ENCODE assay signal across 1 cellular context in genomic region chr4:55503164-55503563, GRCh38.
TF ChIP-seq lines count a peak whose summit lies in the region.

No MANE protein-coding gene starts in this region.

TF ChIP-seq in K562, 482 proteins besides CTCF, POLR2A, EP300 and RAD21 (continued from another document):
- TF ChIP-seq CHD7 (IDR thresholded peaks at IDR 0.05; ENCODE audit: low read depth, low read length) (no peak), SOX6 (IDR thresholded peaks at IDR 0.05) (peak; percentile 24; the same call in 1 of the 2 replicates), XRCC3 (IDR thresholded peaks at IDR 0.05) (no peak), NCOA2 (IDR thresholded peaks at IDR 0.05; ENCODE audit: partially characterized antibody in 2 of 2) (peak in 1 of 2 experiments; percentile 28), USF1 (CRISPR knock-in tag; IDR thresholded peaks at IDR 0.05) (no peak), JUND (IDR thresholded peaks at IDR 0.05; ENCODE audit: borderline replicate concordance, low read depth, low read length) (peak; percentile 82), JUND (tag; IDR thresholded peaks at IDR 0.05; ENCODE audit: borderline replicate concordance, low read depth, low read length) (peak; percentile 88), DPF2 (IDR thresholded peaks at IDR 0.05) (peak; percentile 24; the same call in 1 of the 2 replicates), ATF3 (IDR thresholded peaks at IDR 0.05) (peak; percentile 92), ATF3 (CRISPR knock-in tag; conservative IDR thresholded peaks at IDR 0.05) (no peak; the same call in 1 of the 2 replicates), FOXM1 (IDR thresholded peaks at IDR 0.05; ENCODE audit: low read depth) (peak; percentile 89), FOXM1 (CRISPR knock-in tag; IDR thresholded peaks at IDR 0.05; ENCODE audit: low read depth) (no peak)
TF ChIP-seq in K562: peak in this region for 16.
